In genomic region chr12:32897688-32898573, GRCh38 we compare ENCODE assay signal across 8 cellular contexts. TPM values are rescaled to one million over a fixed set of nuclear protein-coding genes. Genes with fewer than 3 reads are reported as not detected.
A peak's percentile ranks its signal among the peaks of the same experiment; 100 is the strongest.
DNase-seq lines count a peak whose midpoint lies in the region; ATAC-seq and TF ChIP-seq lines count a peak whose summit lies in the region.

No MANE protein-coding gene starts in this region.

- intact Hi-C loops in left cardiac atrium (cut with DNase I) = loop anchor here (5.0 to 10.0 kb wide), 2 partner anchors 83 to 86 kb away; no protein-coding TSS in a partner anchor

- no peaks in the 10 kb centered on the region for H3K36me3 ChIP-seq in CD8-positive, alpha-beta memory T cell (ENCODE audit: insufficient read depth, low read length)
- no peaks in the 10 kb centered on the region for H3K36me3 ChIP-seq in HUES64 (ENCODE audit: insufficient read depth, low read length)

- H3K27ac Mint-ChIP-seq in CD8-positive, alpha-beta memory T cell = peak overlapping the region in 1 of 8 donors; percentile 20
- peak overlapping the region in 3 of 5 experiments; percentile 9 to 75 (median 72) for H3K27ac Mint-ChIP-seq in brain
- no peak overlapping the region for H3K27ac Mint-ChIP-seq in naive B cell
- H3K27ac Mint-ChIP-seq in chondrocyte (ENCODE audit: unreplicated experiment) = no peak overlapping the region

- no peaks in the 10 kb centered on the region for H3K36me3 Mint-ChIP-seq in CD8-positive, alpha-beta memory T cell
- H3K36me3 Mint-ChIP-seq in brain (no peaks in the 10 kb centered on the region), naive B cell (no peaks in the 10 kb centered on the region), chondrocyte (ENCODE audit: low read depth) (no peaks in the 10 kb centered on the region)

- H3K4me3 Mint-ChIP-seq in CD8-positive, alpha-beta memory T cell = peak overlapping the region; percentile 13 to 75 (median 67)
- H3K4me3 Mint-ChIP-seq in brain = peak overlapping the region; percentile 81 to 89 (median 86)
- H3K4me3 Mint-ChIP-seq in naive B cell = peak overlapping the region in 7 of 8 donors; percentile 69 to 87 (median 78)
- H3K4me3 Mint-ChIP-seq in chondrocyte (ENCODE audit: unreplicated experiment) = no peak overlapping the region

- TF ChIP-seq CTCF in brain (conservative IDR thresholded peaks at IDR 0.05) (no peak), chondrocyte (IDR thresholded peaks at IDR 0.05) (no peak)

- peaks cover 16 to 21% (median 20%) of the 10 kb centered on the region in 3 donors for H3K4me1 Mint-ChIP-seq in CD8-positive, alpha-beta memory T cell
- H3K4me1 Mint-ChIP-seq in brain (peaks cover 27% of the 10 kb centered on the region), naive B cell (peaks cover 10 to 19% (median 18%) of the 10 kb centered on the region in 3 donors), chondrocyte (ENCODE audit: low read depth) (peaks cover 40% of the 10 kb centered on the region)

- H3K9ac ChIP-seq in HUES64 (ENCODE audit: low read depth, low read length) = peak overlapping the region; percentile 72; the same call in 1 of the 2 replicates

- no peak overlapping the region for H3K27ac ChIP-seq in CD8-positive, alpha-beta memory T cell (ENCODE audit: low read depth, low read length)
- H3K27ac ChIP-seq in HUES64 (ENCODE audit: low read depth, low read length) = no peak overlapping the region

- POLR2A ChIA-PET in CD8-positive, alpha-beta memory T cell (lab: Charles Lee) = no interaction called here

- H3K27me3 Mint-ChIP-seq in CD8-positive, alpha-beta memory T cell = peaks cover 34 to 62% of the 10 kb centered on the region in 2 donors
- H3K27me3 Mint-ChIP-seq in brain (peaks cover 41% of the 10 kb centered on the region), naive B cell (peaks cover 48 to 66% (median 51%) of the 10 kb centered on the region in 3 donors), chondrocyte (ENCODE audit: low read depth) (peaks cover 15% of the 10 kb centered on the region)

- peaks cover 9% of the 10 kb centered on the region for H3K27me3 ChIP-seq in CD8-positive, alpha-beta memory T cell (ENCODE audit: insufficient read depth, low read length, poor library complexity, severe bottlenecking)
- peaks cover 11% of the 10 kb centered on the region for H3K27me3 ChIP-seq in HUES64 (ENCODE audit: insufficient read depth, low read length)

- no peaks in the 10 kb centered on the region for H3K9me3 ChIP-seq in CD8-positive, alpha-beta memory T cell (ENCODE audit: low read length)
- H3K9me3 ChIP-seq in HUES64 (ENCODE audit: insufficient read depth, low read depth, low read length) = no peaks in the 10 kb centered on the region

- no peak for DNase-seq in CD8-positive, alpha-beta memory T cell
- DNase-seq in naive B cell (no peak), chondrocyte (ENCODE audit: low spot score) (no peak), NCI-H446 treated with DMSO at 0.1 percent for 48 hours (lab: John Stamatoyannopoulos, UW) (no peak), left cardiac atrium (no peak)

- CTCF ChIA-PET in CD8-positive, alpha-beta memory T cell (lab: Charles Lee) = no interaction called here

- no peak overlapping the region for H3K4me3 ChIP-seq in CD8-positive, alpha-beta memory T cell (ENCODE audit: low read length)
- H3K4me3 ChIP-seq in HUES64 (ENCODE audit: low read length) = peak overlapping the region; percentile 76

- H3K9me3 Mint-ChIP-seq in CD8-positive, alpha-beta memory T cell = no peaks in the 10 kb centered on the region
- H3K9me3 Mint-ChIP-seq in brain (no peaks in the 10 kb centered on the region), naive B cell (peaks cover 0 to 2% (median 0%) of the 10 kb centered on the region in 7 donors), chondrocyte (ENCODE audit: low read depth) (no peaks in the 10 kb centered on the region)

- 93% methylated on average over 10 of the region's 10 CpGs for WGBS in HUES64

- ATAC-seq in naive B cell (ENCODE audit: low read depth in 2 of 2) = no peak
- ATAC-seq in left cardiac atrium = no peak
- no peak for ATAC-seq in GM18909 (IDR thresholded peaks at IDR 0.05; ENCODE audit: poor library complexity, unreplicated experiment)

- no peaks in the 10 kb centered on the region for H3K4me1 ChIP-seq in CD8-positive, alpha-beta memory T cell (ENCODE audit: insufficient read depth, low read length)
- H3K4me1 ChIP-seq in HUES64 (ENCODE audit: insufficient read depth, low read length) = peaks cover 33% of the 10 kb centered on the region

RNA-seq across cellular contexts. Expression of gene PKP2, which starts 1.4 kb away (rescaled TPM):
- total RNA-seq in CD8-positive, alpha-beta memory T cell = under 1 TPM; 0.15 to 0.40 TPM
- 0.17 TPM for polyA plus RNA-seq in CD8-positive, alpha-beta memory T cell
- polyA plus RNA-seq in HUES64 (2013, experiment 1 of 2) = 14.3 TPM
- polyA plus RNA-seq in HUES64 (2013, experiment 2 of 2) = 13.4 TPM
- polyA plus RNA-seq in brain (ENCODE audit: insufficient read depth, low read depth, low replicate concordance) (16.0 TPM), naive B cell (ENCODE audit: low read depth in 6 of 6) (not detected)
- total RNA-seq in chondrocyte (2.1 to 5.8 TPM (median 5.3 TPM) in 3 replicates), left cardiac atrium (100 to 1,000 TPM; 124 to 148 TPM)

Comparison
In these comparisons a context has a peak if more than half of its experiments do, and no peak if none do; other contexts are left out.
1. H3K27ac Mint-ChIP-seq: peak in brain (3 of 5); none in naive B cell (0 of 6) and chondrocyte (single experiment).
2. RNA of gene PKP2, which starts 1.4 kb away (total RNA-seq): 124 to 148 TPM in left cardiac atrium; 2.1 to 5.8 TPM in chondrocyte and 0.15 to 0.40 TPM in CD8-positive, alpha-beta memory T cell; every median in the first group is over 10 times any median in the second.